In the genomic region with DNA sequence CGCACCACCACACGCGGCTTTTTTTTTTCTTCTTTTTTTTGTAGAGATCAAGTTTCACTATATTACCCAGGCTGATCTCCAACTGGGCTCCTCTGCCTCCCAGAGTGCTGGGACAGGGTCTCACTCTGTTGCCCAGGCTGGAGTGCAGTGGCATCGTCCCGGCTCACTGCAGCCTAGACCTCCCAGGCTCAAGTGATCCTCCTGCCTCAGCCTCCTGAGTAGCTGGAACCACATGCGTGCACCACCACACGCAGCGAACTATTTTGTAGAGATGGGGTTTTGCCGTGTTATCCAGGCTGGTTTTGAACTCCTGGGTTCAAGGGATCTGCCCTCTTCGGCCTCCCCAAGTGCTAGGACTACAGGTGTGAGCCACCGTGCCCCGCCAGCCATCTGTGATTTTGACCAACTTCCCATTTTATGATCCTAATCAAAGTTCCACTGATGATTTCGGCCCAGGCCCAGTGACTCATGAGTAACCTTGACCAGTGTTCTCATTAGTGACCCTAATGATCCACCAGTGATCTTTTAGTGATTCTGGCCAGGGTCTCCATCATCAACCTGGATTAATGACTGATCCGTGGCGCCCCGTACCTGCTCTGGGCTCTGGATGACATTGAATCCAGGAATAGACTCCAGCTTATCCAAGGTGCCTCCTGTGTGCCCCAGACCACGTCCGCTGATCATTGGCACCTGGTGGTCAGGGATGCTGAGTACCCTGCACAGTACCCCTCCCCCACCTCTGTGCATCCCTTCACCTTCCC, we compare ENCODE assay signal across 13 cellular contexts. TPM values are rescaled to one million over a fixed set of nuclear protein-coding genes. Genes with fewer than 3 reads are reported as not detected.
DNase-seq lines count a peak whose midpoint lies in the region; ATAC-seq and FAIRE-seq lines count a peak whose summit lies in the region.
"Had no signal": no experiment of that assay in that cellular context is flagged by ENCODE, and none has a peak within 500 bp of the region (broad histone marks: within the 10 kb centered on the region; RNA-seq: fewer than 3 reads in every experiment).

No MANE protein-coding gene starts in this region.

- FAIRE-seq in urothelium cell line (lab: Jason Lieb, UNC) (peak; percentile 59), frontal cortex (lab: Jason Lieb, UNC) (no peak)
- FAIRE-seq: endothelial cell of umbilical vein had no signal

- peaks cover 29% of the 10 kb centered on the region for H3K36me3 Mint-ChIP-seq in activated T-helper 2 cell treated with anti-CD3 and anti-CD28 coated beads, Interferon-gamma antibody, Interleukin-2, Interleukin-4, amounts not matched to agents 10 μg/mL and 5 μg/mL and 100 μg/mL, durations not matched to agents 14 hours and 24 hours and 36 hours (ENCODE audit: low read depth)

- no peak overlapping the region for H2BK5ac ChIP-seq in mesenchymal stem cell (ENCODE audit: low read depth, low read length, poor library complexity, severe bottlenecking)

- no peak overlapping the region for H2BK12ac ChIP-seq in mesenchymal stem cell (ENCODE audit: low read length in 2 of 2)

- no peak for ATAC-seq in left cardiac atrium
- no peak for ATAC-seq in Right ventricle myocardium superior (ENCODE audit: poor library complexity)
- ATAC-seq in GM19395 (IDR thresholded peaks at IDR 0.05; ENCODE audit: unreplicated experiment) = no peak

- no peak overlapping the region for H2AFZ ChIP-seq in mesenchymal stem cell (ENCODE audit: low read depth, low read length)

- H3K9me3 ChIP-seq in mesenchymal stem cell (ENCODE audit: control insufficient read depth, low read length) = no peaks in the 10 kb centered on the region

- peak; percentile 26 for DNase-seq in left cardiac atrium
- DNase-seq in Right ventricle myocardium superior = no peak
- no peak for DNase-seq in activated T-helper 2 cell treated with anti-CD3 and anti-CD28 coated beads, Interferon-gamma antibody, Interleukin-2, Interleukin-4, amounts not matched to agents 10 μg/mL and 5 μg/mL and 100 μg/mL, durations not matched to agents 14 hours and 24 hours and 36 hours (ENCODE audit: low spot score)
- peak; percentile 9 for DNase-seq in mesenchymal stem cell
- DNase-seq in urothelium cell line (ENCODE audit: low spot score) = no peak
- DNase-seq in frontal cortex (ENCODE audit: low spot score in 2 of 2) = no peak
- no peak for DNase-seq in NCI-H2196 (lab: John Stamatoyannopoulos, UW; ENCODE audit: unreplicated experiment)
- DNase-seq: COR-L47, NCI-H1930 had no signal

- no peak overlapping the region for H4K91ac ChIP-seq in mesenchymal stem cell (ENCODE audit: low read length)

- H3K4me3 Mint-ChIP-seq in activated T-helper 2 cell treated with anti-CD3 and anti-CD28 coated beads, Interferon-gamma antibody, Interleukin-2, Interleukin-4, amounts not matched to agents 10 μg/mL and 5 μg/mL and 100 μg/mL, durations not matched to agents 14 hours and 24 hours and 36 hours (ENCODE audit: low read depth) = peak overlapping the region; percentile 76

- peak overlapping the region; percentile 26 for H2BK15ac ChIP-seq in mesenchymal stem cell (ENCODE audit: low read depth, poor library complexity, severe bottlenecking)

- peaks cover 30% of the 10 kb centered on the region for H3K4me1 Mint-ChIP-seq in activated T-helper 2 cell treated with anti-CD3 and anti-CD28 coated beads, Interferon-gamma antibody, Interleukin-2, Interleukin-4, amounts not matched to agents 10 μg/mL and 5 μg/mL and 100 μg/mL, durations not matched to agents 14 hours and 24 hours and 36 hours (ENCODE audit: low read depth)

- H2BK120ac ChIP-seq in mesenchymal stem cell (ENCODE audit: low read depth, low read length) = no peak overlapping the region

- no peak overlapping the region for H4K8ac ChIP-seq in mesenchymal stem cell (ENCODE audit: low read length)

- no peaks in the 10 kb centered on the region for H3K27me3 Mint-ChIP-seq in activated T-helper 2 cell treated with anti-CD3 and anti-CD28 coated beads, Interferon-gamma antibody, Interleukin-2, Interleukin-4, amounts not matched to agents 10 μg/mL and 5 μg/mL and 100 μg/mL, durations not matched to agents 14 hours and 24 hours and 36 hours (ENCODE audit: low read depth)

- WGBS in mesenchymal stem cell = 96% methylated on average over 18 of the region's 18 CpGs

- H3K9ac ChIP-seq in mesenchymal stem cell (ENCODE audit: low read length) = no peak overlapping the region

- H3K14ac ChIP-seq in mesenchymal stem cell (ENCODE audit: low read length in 2 of 2) = no peak overlapping the region

- peaks cover 9% of the 10 kb centered on the region for H3K79me1 ChIP-seq in mesenchymal stem cell (replicated peaks; ENCODE audit: low read length, poor library complexity, severe bottlenecking)

- peaks cover 0 to 24% of the 10 kb centered on the region in 2 experiments for H3K27me3 ChIP-seq in mesenchymal stem cell (ENCODE audit: control insufficient read depth in 1 of 2, insufficient read depth in 1 of 2, low read length in 2 of 2)

- no peaks in the 10 kb centered on the region for H3K9me3 Mint-ChIP-seq in activated T-helper 2 cell treated with anti-CD3 and anti-CD28 coated beads, Interferon-gamma antibody, Interleukin-2, Interleukin-4, amounts not matched to agents 10 μg/mL and 5 μg/mL and 100 μg/mL, durations not matched to agents 14 hours and 24 hours and 36 hours

- H3K4ac ChIP-seq in mesenchymal stem cell (ENCODE audit: low read depth in 1 of 2, low read length in 2 of 2) = no peak overlapping the region

- H3K36me3 ChIP-seq in mesenchymal stem cell (ENCODE audit: control insufficient read depth in 1 of 2, insufficient read depth in 2 of 2, low read depth in 1 of 2, low read length in 2 of 2) = peaks cover 9 to 15% of the 10 kb centered on the region in 2 experiments

- no peak overlapping the region for H3K27ac ChIP-seq in mesenchymal stem cell (ENCODE audit: low read length, poor library complexity, severe bottlenecking)

- H2AK5ac ChIP-seq in mesenchymal stem cell (ENCODE audit: low read length, severe bottlenecking) = no peak overlapping the region

- intact Hi-C loops in left cardiac atrium (cut with DNase I) = no loop called here
- intact Hi-C loops in Right ventricle myocardium superior (cut with DNase I) = no loop called here
- intact Hi-C loops in activated T-helper 2 cell treated with anti-CD3 and anti-CD28 coated beads, Interferon-gamma antibody, Interleukin-2, Interleukin-4, amounts not matched to agents 10 μg/mL and 5 μg/mL and 100 μg/mL, durations not matched to agents 14 hours and 24 hours and 36 hours (cut with micrococcal nuclease) = loop anchor here (5.0 to 10.0 kb wide), 2 partner anchors 56 to 283 kb away; a partner anchor contains a TSS

- H3K4me1 ChIP-seq in mesenchymal stem cell (ENCODE audit: control insufficient read depth, insufficient read depth, low read depth, low read length) = peaks cover 60% of the 10 kb centered on the region

- peak overlapping the region in 1 of 2 experiments; percentile 50 for H3K18ac ChIP-seq in mesenchymal stem cell (ENCODE audit: low read depth in 1 of 2, low read length in 2 of 2)

- no peak overlapping the region for H3K23ac ChIP-seq in mesenchymal stem cell (ENCODE audit: low read length in 2 of 2)

- peak overlapping the region; percentile 81 for H3K27ac Mint-ChIP-seq in activated T-helper 2 cell treated with anti-CD3 and anti-CD28 coated beads, Interferon-gamma antibody, Interleukin-2, Interleukin-4, amounts not matched to agents 10 μg/mL and 5 μg/mL and 100 μg/mL, durations not matched to agents 14 hours and 24 hours and 36 hours

- no peak overlapping the region for H3K4me2 ChIP-seq in mesenchymal stem cell (ENCODE audit: low read length, poor library complexity, severe bottlenecking)

- H3K4me3 ChIP-seq in mesenchymal stem cell (ENCODE audit: insufficient read depth in 1 of 2, low read depth in 1 of 2, low read length in 2 of 2) = no peak overlapping the region

RNA-seq across cellular contexts. Expression of a gene that starts 1.7 kb away (rescaled TPM):
- 10 to 100 TPM; 27.9 to 67.1 TPM for total RNA-seq in left cardiac atrium
- 11.8 TPM for total RNA-seq in Right ventricle myocardium superior
- total RNA-seq in activated T-helper 2 cell treated with anti-CD3 and anti-CD28 coated beads, Interferon-gamma antibody, Interleukin-2, Interleukin-4, amounts not matched to agents 10 μg/mL and 5 μg/mL and 100 μg/mL, durations not matched to agents 14 hours and 24 hours and 36 hours = 35.9 and 36.9 TPM in 2 replicates
- 18.0 TPM for polyA plus RNA-seq in mesenchymal stem cell (2013, experiment 1 of 2)
- 17.4 TPM for polyA plus RNA-seq in mesenchymal stem cell (2013, experiment 2 of 2)
- total RNA-seq in frontal cortex = 1.6 TPM

RNA-seq across cellular contexts. Expression of a gene that starts 2.7 kb away (rescaled TPM):
- total RNA-seq in left cardiac atrium = 1 to 10 TPM in 1 of 2 donors, not detected in 1; 1.3 TPM
- not detected for total RNA-seq in Right ventricle myocardium superior
- 3.8 and 8.7 TPM in 2 replicates for total RNA-seq in activated T-helper 2 cell treated with anti-CD3 and anti-CD28 coated beads, Interferon-gamma antibody, Interleukin-2, Interleukin-4, amounts not matched to agents 10 μg/mL and 5 μg/mL and 100 μg/mL, durations not matched to agents 14 hours and 24 hours and 36 hours
- polyA plus RNA-seq in mesenchymal stem cell (2013, experiment 1 of 2) = 0.41 TPM
- 0.84 TPM for polyA plus RNA-seq in mesenchymal stem cell (2013, experiment 2 of 2)
- total RNA-seq in frontal cortex = 0.82 TPM

RNA-seq across cellular contexts. Expression of a gene that starts 17.6 kb away (rescaled TPM):
- under 1 TPM in 1 of 2 donors, not detected in 1; 0.15 TPM for total RNA-seq in left cardiac atrium
- not detected for total RNA-seq in Right ventricle myocardium superior
- total RNA-seq in activated T-helper 2 cell treated with anti-CD3 and anti-CD28 coated beads, Interferon-gamma antibody, Interleukin-2, Interleukin-4, amounts not matched to agents 10 μg/mL and 5 μg/mL and 100 μg/mL, durations not matched to agents 14 hours and 24 hours and 36 hours = 3.0 and 3.3 TPM in 2 replicates
- 0.48 TPM for polyA plus RNA-seq in mesenchymal stem cell (2013, experiment 1 of 2)
- 0.51 TPM for polyA plus RNA-seq in mesenchymal stem cell (2013, experiment 2 of 2)
- total RNA-seq in frontal cortex = not detected
- total RNA-seq: endothelial cell of umbilical vein, H7, temporal lobe had no signal
- polyA plus RNA-seq: endothelial cell of umbilical vein had no signal

RNA-seq across cellular contexts. Expression of a gene that starts 20.1 kb away (rescaled TPM):
- total RNA-seq in left cardiac atrium (10 to 100 TPM; 29.8 to 32.7 TPM), Right ventricle myocardium superior (28.8 TPM), frontal cortex (42.4 TPM)
- 112 and 115 TPM in 2 replicates for total RNA-seq in activated T-helper 2 cell treated with anti-CD3 and anti-CD28 coated beads, Interferon-gamma antibody, Interleukin-2, Interleukin-4, amounts not matched to agents 10 μg/mL and 5 μg/mL and 100 μg/mL, durations not matched to agents 14 hours and 24 hours and 36 hours
- polyA plus RNA-seq in mesenchymal stem cell (2013, experiment 1 of 2) = 11.7 TPM
- 9.7 TPM for polyA plus RNA-seq in mesenchymal stem cell (2013, experiment 2 of 2)

RNA-seq across cellular contexts. Expression of a gene that starts 20.6 kb away (rescaled TPM):
- 10 to 100 TPM; 35.4 to 37.6 TPM for total RNA-seq in left cardiac atrium
- total RNA-seq in Right ventricle myocardium superior = 25.3 TPM
- total RNA-seq in activated T-helper 2 cell treated with anti-CD3 and anti-CD28 coated beads, Interferon-gamma antibody, Interleukin-2, Interleukin-4, amounts not matched to agents 10 μg/mL and 5 μg/mL and 100 μg/mL, durations not matched to agents 14 hours and 24 hours and 36 hours = 77.2 and 81.8 TPM in 2 replicates
- polyA plus RNA-seq in mesenchymal stem cell (2013, experiment 1 of 2) = 81.8 TPM
- polyA plus RNA-seq in mesenchymal stem cell (2013, experiment 2 of 2) = 79.8 TPM
- total RNA-seq in frontal cortex = 11.8 TPM

Comparison
In these comparisons a context has a peak if more than half of its experiments do, and no peak if none do; other contexts are left out.
1. DNase-seq: peak in left cardiac atrium (single experiment) and mesenchymal stem cell (single experiment); none in Right ventricle myocardium superior (single experiment), activated T-helper 2 cell treated with anti-CD3 and anti-CD28 coated beads, Interferon-gamma antibody, Interleukin-2, Interleukin-4, amounts not matched to agents 10 μg/mL and 5 μg/mL and 100 μg/mL, durations not matched to agents 14 hours and 24 hours and 36 hours (single experiment), urothelium cell line (single experiment), frontal cortex (0 of 2) and NCI-H2196 (single experiment).